ENCODE assay signal across 28 cellular contexts in the genomic region with DNA sequence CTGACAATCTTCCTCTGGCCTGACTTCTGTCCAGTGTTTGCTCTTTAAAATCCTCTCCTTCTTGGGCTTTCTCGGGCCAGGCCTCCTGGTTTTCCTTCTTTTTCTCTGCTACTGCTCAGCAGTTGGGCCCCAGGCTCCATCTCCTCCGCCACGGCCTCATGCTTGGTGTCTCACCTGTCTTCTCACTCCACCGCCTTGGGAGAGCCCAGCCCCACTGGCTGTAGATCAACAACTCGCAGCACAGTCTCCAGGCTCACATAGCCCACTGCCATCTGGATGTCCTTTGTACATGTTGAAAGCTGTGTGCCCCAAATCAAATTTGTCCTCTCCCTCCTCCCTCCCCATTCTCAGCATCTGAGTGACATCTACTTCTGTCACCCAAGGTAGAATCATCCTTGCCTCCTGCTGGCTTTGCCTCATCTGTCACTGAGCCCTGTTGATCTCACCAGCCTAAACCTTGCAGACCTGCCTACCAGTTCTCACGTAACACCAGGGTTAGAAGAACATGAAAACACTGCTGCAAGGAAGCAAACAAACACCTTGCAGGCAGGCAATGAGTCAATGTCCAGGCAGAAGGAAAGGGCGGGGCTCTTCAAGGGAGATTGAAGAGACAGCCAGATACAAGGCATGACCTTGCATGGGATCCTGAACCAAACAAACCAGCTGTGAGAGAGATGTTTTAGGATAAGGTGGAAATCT.
DNase-seq lines count a peak whose midpoint lies in the region; ATAC-seq, FAIRE-seq and TF ChIP-seq lines count a peak whose summit lies in the region.
"Had no signal": no experiment of that assay in that cellular context is flagged by ENCODE, and none has a peak within 500 bp of the region (broad histone marks: within the 10 kb centered on the region; RNA-seq: fewer than 3 reads in every experiment).

No MANE protein-coding gene starts in this region.

- H3K9me1 ChIP-seq in endothelial cell of umbilical vein (replicated peaks; ENCODE audit: control insufficient read depth, extremely low read depth, insufficient read depth, low read length): no peaks in the 10 kb centered on the region

- no peak for ATAC-seq in GM23338
- no peak for ATAC-seq in activated T-cell treated with anti-CD3 and anti-CD28 coated beads, Interleukin-2, amount 50 U/mL, for 4 hours
- ATAC-seq: left lung; natural killer cell treated with Interleukin-12 subunit alpha and Interleukin-12 subunit beta and Interleukin-15 and Interleukin-18, amount 100 ng/mL, for 72 hours; psoas muscle; stimulated activated naive B cell treated with anti-CD40 and anti-IgM and Interleukin-4, amounts not matched to agents 10 μg/mL and 1 μg/mL and 100 μg/mL, for 72 hours had no signal

- dilution Hi-C loops in endothelial cell of umbilical vein (cut with MboI; ENCODE audit: extremely low pct_ligation_motif_present, low sequenced_read_pairs): no loop called here

- POLR2A ChIA-PET in endothelial cell of umbilical vein (lab: Charles Lee): no interaction called here

- H3K36me3 ChIP-seq in GM23338 (ENCODE audit: insufficient read depth) (no peaks in the 10 kb centered on the region), HUES48 (ENCODE audit: control insufficient read depth, insufficient read depth, low read length) (peaks cover 3% of the 10 kb centered on the region; the same call in 1 of the 2 replicates), endothelial cell of umbilical vein (ENCODE audit: control insufficient read depth in 2 of 2, extremely low read depth in 1 of 2, insufficient read depth in 2 of 2, low read length in 2 of 2) (peaks cover 6 to 9% of the 10 kb centered on the region in 2 experiments), neural progenitor cell (no peaks in the 10 kb centered on the region)
- H3K36me3 ChIP-seq: colonic mucosa had no signal

- intact Hi-C loops in endothelial cell of umbilical vein (cut with micrococcal nuclease): no loop called here

- H3K9me3 Mint-ChIP-seq in GM23338 (no peaks in the 10 kb centered on the region), neural progenitor cell (no peaks in the 10 kb centered on the region)
- H3K9me3 Mint-ChIP-seq in activated T-cell treated with anti-CD3 and anti-CD28 coated beads, Interleukin-2, amount 50 U/mL, for 4 hours: no peaks in the 10 kb centered on the region
- H3K9me3 Mint-ChIP-seq: activated B cell treated with CpG ODN at 0.5 μM for 24 hours; activated CD4-positive, alpha-beta memory T cell treated with anti-CD3 and anti-CD28 coated beads for 36 hours; CD8-positive, alpha-beta memory T cell; natural killer cell treated with Interleukin-12 subunit alpha and Interleukin-12 subunit beta and Interleukin-15 and Interleukin-18, amount 100 ng/mL, for 72 hours; stimulated activated naive B cell treated with anti-CD40 and anti-IgM and Interleukin-4, amounts not matched to agents 10 μg/mL and 1 μg/mL and 100 μg/mL, for 72 hours had no signal

- H2AFZ ChIP-seq in GM23338 (no peak overlapping the region), endothelial cell of umbilical vein (ENCODE audit: low read depth, low read length) (no peak overlapping the region), neural progenitor cell (replicated peaks) (no peak overlapping the region)

- H3K27me3 ChIP-seq in GM23338 (ENCODE audit: insufficient read depth): no peaks in the 10 kb centered on the region
- no peaks in the 10 kb centered on the region for H3K27me3 ChIP-seq in HUES48 (ENCODE audit: control insufficient read depth, insufficient read depth, low read length)
- H3K27me3 ChIP-seq in endothelial cell of umbilical vein (ENCODE audit: control insufficient read depth in 2 of 2, insufficient read depth in 2 of 2, low read length in 2 of 2): no peaks in the 10 kb centered on the region
- H3K27me3 ChIP-seq in neural progenitor cell: no peaks in the 10 kb centered on the region
- H3K27me3 ChIP-seq: adrenal gland, colonic mucosa, heart right ventricle, left lung had no signal

- no peak overlapping the region for H3K4me3 Mint-ChIP-seq in GM23338
- no peak overlapping the region for H3K4me3 Mint-ChIP-seq in neural progenitor cell
- no peak overlapping the region for H3K4me3 Mint-ChIP-seq in activated T-cell treated with anti-CD3 and anti-CD28 coated beads, Interleukin-2, amount 50 U/mL, for 4 hours
- H3K4me3 Mint-ChIP-seq: activated B cell treated with CpG ODN at 0.5 μM for 24 hours; activated CD4-positive, alpha-beta memory T cell treated with anti-CD3 and anti-CD28 coated beads for 36 hours; CD8-positive, alpha-beta memory T cell; natural killer cell treated with Interleukin-12 subunit alpha and Interleukin-12 subunit beta and Interleukin-15 and Interleukin-18, amount 100 ng/mL, for 72 hours; stimulated activated naive B cell treated with anti-CD40 and anti-IgM and Interleukin-4, amounts not matched to agents 10 μg/mL and 1 μg/mL and 100 μg/mL, for 72 hours had no signal

- H3K27me3 Mint-ChIP-seq in GM23338 (ENCODE audit: insufficient read depth, low read depth, poor library complexity) (peaks cover 2% of the 10 kb centered on the region), neural progenitor cell (ENCODE audit: insufficient read depth, low read depth) (peaks cover 2% of the 10 kb centered on the region)
- no peaks in the 10 kb centered on the region for H3K27me3 Mint-ChIP-seq in activated T-cell treated with anti-CD3 and anti-CD28 coated beads, Interleukin-2, amount 50 U/mL, for 4 hours (ENCODE audit: low read depth)
- H3K27me3 Mint-ChIP-seq: activated B cell treated with CpG ODN at 0.5 μM for 24 hours; activated CD4-positive, alpha-beta memory T cell treated with anti-CD3 and anti-CD28 coated beads for 36 hours; CD8-positive, alpha-beta memory T cell; natural killer cell treated with Interleukin-12 subunit alpha and Interleukin-12 subunit beta and Interleukin-15 and Interleukin-18, amount 100 ng/mL, for 72 hours; stimulated activated naive B cell treated with anti-CD40 and anti-IgM and Interleukin-4, amounts not matched to agents 10 μg/mL and 1 μg/mL and 100 μg/mL, for 72 hours had no signal

- H3F3A ChIP-seq in GM23338 (replicated peaks; ENCODE audit: low read depth) (no peaks in the 10 kb centered on the region), neural progenitor cell (ENCODE audit: low read depth) (no peaks in the 10 kb centered on the region)

- CTCF ChIA-PET in endothelial cell of umbilical vein (lab: Charles Lee): no interaction called here

- H3K4me1 Mint-ChIP-seq in GM23338 (0 out of 3 replicates have a peak, but pooled peaks cover 2% of the 10 kb centered on the region), neural progenitor cell (peaks cover 8% of the 10 kb centered on the region)
- H3K4me1 Mint-ChIP-seq in activated T-cell treated with anti-CD3 and anti-CD28 coated beads, Interleukin-2, amount 50 U/mL, for 4 hours (ENCODE audit: low read depth): no peaks in the 10 kb centered on the region
- H3K4me1 Mint-ChIP-seq: activated B cell treated with CpG ODN at 0.5 μM for 24 hours; CD8-positive, alpha-beta memory T cell; stimulated activated naive B cell treated with anti-CD40 and anti-IgM and Interleukin-4, amounts not matched to agents 10 μg/mL and 1 μg/mL and 100 μg/mL, for 72 hours had no signal

- no peak for TF ChIP-seq POLR2A in endothelial cell of umbilical vein (IDR thresholded peaks at IDR 0.05; ENCODE audit: low read depth, low read length)

- no peaks in the 10 kb centered on the region for H3K9me2 ChIP-seq in GM23338 (ENCODE audit: insufficient read depth)

- no peaks in the 10 kb centered on the region for H3K9me3 ChIP-seq in HUES48 (ENCODE audit: control insufficient read depth, insufficient read depth, low read length)
- no peaks in the 10 kb centered on the region for H3K9me3 ChIP-seq in endothelial cell of umbilical vein (replicated peaks; ENCODE audit: control insufficient read depth, insufficient read depth, low read length)
- no peaks in the 10 kb centered on the region for H3K9me3 ChIP-seq in neural progenitor cell (ENCODE audit: low read depth)
- H3K9me3 ChIP-seq: adrenal gland, colonic mucosa, heart right ventricle, left lung, psoas muscle had no signal

- no peak for TF ChIP-seq CTCF in GM23338 (conservative IDR thresholded peaks at IDR 0.05; ENCODE audit: low read depth in 2 of 2)
- no peak for TF ChIP-seq CTCF in endothelial cell of umbilical vein (IDR thresholded peaks at IDR 0.05; ENCODE audit: extremely low read depth in 1 of 2, insufficient read depth in 1 of 2, low read depth in 1 of 2, low read length in 2 of 2)
- no peak for TF ChIP-seq CTCF in neural progenitor cell (IDR thresholded peaks at IDR 0.05)

- H3K4me3 ChIP-seq in GM23338 (no peak overlapping the region), HUES48 (ENCODE audit: low read depth, low read length) (no peak overlapping the region), endothelial cell of umbilical vein (replicated peaks in 1 of 3; ENCODE audit: insufficient read depth in 1 of 3, low read depth in 1 of 3, low read length in 3 of 3) (no peak overlapping the region), neural progenitor cell (no peak overlapping the region)
- H3K4me3 ChIP-seq: adrenal gland, colonic mucosa, heart right ventricle, left lung, psoas muscle, skin epidermis had no signal

- no peaks in the 10 kb centered on the region; the same call in none of the 2 replicates for H4K20me1 ChIP-seq in GM23338 (replicated peaks; ENCODE audit: insufficient read depth)
- no peaks in the 10 kb centered on the region for H4K20me1 ChIP-seq in endothelial cell of umbilical vein (replicated peaks; ENCODE audit: control insufficient read depth, extremely low read depth, insufficient read depth, low read length)
- H4K20me1 ChIP-seq in neural progenitor cell (ENCODE audit: low read depth): no peaks in the 10 kb centered on the region

- BruUV-seq in endothelial cell of umbilical vein (replicated peaks; lab: Mats Ljungman, UMichigan): no TSS peak

- DNase-seq in GM23338 (ENCODE audit: low spot score) (no peak), endothelial cell of umbilical vein (ENCODE audit: low read depth, low spot score) (no peak), neural progenitor cell (ENCODE audit: low spot score) (no peak), COLO668 (lab: John Stamatoyannopoulos, UW; ENCODE audit: unreplicated experiment) (no peak), COR-L47 (lab: John Stamatoyannopoulos, UW) (no peak)
- DNase-seq in activated T-cell treated with anti-CD3 and anti-CD28 coated beads, Interleukin-2, amount 50 U/mL, for 4 hours: no peak
- DNase-seq: activated B cell treated with CpG ODN at 0.5 μM for 24 hours; activated CD4-positive, alpha-beta memory T cell treated with anti-CD3 and anti-CD28 coated beads for 36 hours; activated naive CD4-positive, alpha-beta T cell; activated T-cell treated with anti-CD3 and anti-CD28 coated beads, Interleukin-2, amount 50 U/mL, for 1 hour; adrenal gland; CD8-positive, alpha-beta memory T cell; colonic mucosa; DMS79 treated with DMSO at 0.1 percent for 48 hours; heart right ventricle; left lung; midbrain; NCI-H146; NCI-H526 treated with DMSO at 0.1 percent for 48 hours; psoas muscle; stimulated activated CD4-positive, alpha-beta T cell treated with anti-CD3 and anti-CD28 coated beads, Interleukin-2, amount 100 ng/mL, for 24 hours; stimulated activated naive B cell treated with anti-CD40 and anti-IgM and Interleukin-4, amounts not matched to agents 10 μg/mL and 1 μg/mL and 100 μg/mL, for 72 hours; T1000 had no signal

- H3K36me3 Mint-ChIP-seq in GM23338 (ENCODE audit: low read depth) (no peaks in the 10 kb centered on the region; the same call in 2 of the 3 replicates), neural progenitor cell (no peaks in the 10 kb centered on the region)
- peaks cover 7% of the 10 kb centered on the region for H3K36me3 Mint-ChIP-seq in activated T-cell treated with anti-CD3 and anti-CD28 coated beads, Interleukin-2, amount 50 U/mL, for 4 hours (ENCODE audit: insufficient read depth)
- H3K36me3 Mint-ChIP-seq: activated CD4-positive, alpha-beta memory T cell treated with anti-CD3 and anti-CD28 coated beads for 36 hours; natural killer cell treated with Interleukin-12 subunit alpha and Interleukin-12 subunit beta and Interleukin-15 and Interleukin-18, amount 100 ng/mL, for 72 hours had no signal

- no peaks in the 10 kb centered on the region for H3K4me1 ChIP-seq in GM23338 (ENCODE audit: insufficient read depth)
- H3K4me1 ChIP-seq in HUES48 (ENCODE audit: control insufficient read depth, insufficient read depth, low read length): no peaks in the 10 kb centered on the region
- peaks cover 4% of the 10 kb centered on the region for H3K4me1 ChIP-seq in endothelial cell of umbilical vein (ENCODE audit: control insufficient read depth, extremely low read depth, insufficient read depth, low read length)
- H3K4me1 ChIP-seq in neural progenitor cell: peaks cover 6% of the 10 kb centered on the region
- H3K4me1 ChIP-seq: adrenal gland, colonic mucosa, heart right ventricle, psoas muscle had no signal

- H3K4me2 ChIP-seq in GM23338 (no peak overlapping the region), endothelial cell of umbilical vein (ENCODE audit: insufficient read depth, low read length) (no peak overlapping the region), neural progenitor cell (no peak overlapping the region)

- FAIRE-seq in endothelial cell of umbilical vein (lab: Jason Lieb, UNC): peak; percentile 64
- FAIRE-seq: H1 had no signal

- H3K27ac ChIP-seq in GM23338 (ENCODE audit: low read depth) (0 out of 2 replicates have a peak overlapping the region, but pooled peaks have one; percentile 55), HUES48 (ENCODE audit: low read depth, low read length) (peak overlapping the region; percentile 46), endothelial cell of umbilical vein (ENCODE audit: insufficient read depth, low read depth, low read length) (no peak overlapping the region), neural progenitor cell (no peak overlapping the region)
- H3K27ac ChIP-seq: adrenal gland, colonic mucosa, heart right ventricle, left lung, psoas muscle, RWPE1 had no signal

- H3K27ac Mint-ChIP-seq in GM23338: no peak overlapping the region
- H3K27ac Mint-ChIP-seq in neural progenitor cell: peak overlapping the region; percentile 80
- H3K27ac Mint-ChIP-seq: activated B cell treated with CpG ODN at 0.5 μM for 24 hours; activated CD4-positive, alpha-beta memory T cell treated with anti-CD3 and anti-CD28 coated beads for 36 hours; stimulated activated naive B cell treated with anti-CD40 and anti-IgM and Interleukin-4, amounts not matched to agents 10 μg/mL and 1 μg/mL and 100 μg/mL, for 72 hours had no signal

- H3K9ac ChIP-seq in HUES48 (ENCODE audit: low read depth, low read length): no peak overlapping the region
- H3K9ac ChIP-seq in endothelial cell of umbilical vein (replicated peaks; ENCODE audit: extremely low read depth, insufficient read depth, low read length): no peak overlapping the region
- H3K9ac ChIP-seq in neural progenitor cell: no peak overlapping the region

- H3K79me2 ChIP-seq in GM23338 (replicated peaks; ENCODE audit: insufficient read depth) (no peaks in the 10 kb centered on the region), endothelial cell of umbilical vein (ENCODE audit: control insufficient read depth, insufficient read depth, low read length) (peaks cover 10% of the 10 kb centered on the region), neural progenitor cell (ENCODE audit: low read depth) (no peaks in the 10 kb centered on the region)

Comparison
In these comparisons a context has a peak if more than half of its experiments do, and no peak if none do; other contexts are left out.
1. H3K27ac ChIP-seq: peak in GM23338 (single experiment) and HUES48 (single experiment); none in endothelial cell of umbilical vein (single experiment) and neural progenitor cell (single experiment).